8 cellular contexts compared by ENCODE assay signal in genomic region chr18:48160622-48161021, GRCh38.
DNase-seq lines count a peak whose midpoint lies in the region; ATAC-seq and TF ChIP-seq lines count a peak whose summit lies in the region.

No MANE protein-coding gene starts in this region.

- no peaks in the 10 kb centered on the region for H3K9me2 ChIP-seq in Karpas-422 (replicated peaks; ENCODE audit: insufficient read depth, low read length)

- TF ChIP-seq CTCF in A673 (conservative IDR thresholded peaks at IDR 0.05; ENCODE audit: low read depth, low read length) (no peak), LNCaP clone FGC (IDR thresholded peaks at IDR 0.05; ENCODE audit: control insufficient read depth, extremely low read depth, insufficient read depth) (no peak), endodermal cell (conservative IDR thresholded peaks at IDR 0.05) (no peak), natural killer cell (IDR thresholded peaks at IDR 0.05) (no peak)

- H3K79me2 ChIP-seq in Karpas-422 (ENCODE audit: low read length): no peaks in the 10 kb centered on the region

- BruUV-seq in A673 (replicated peaks; lab: Mats Ljungman, UMichigan): no TSS peak

- H3K4me3 ChIP-seq in A673 (ENCODE audit: low read depth, low read length, poor library complexity, severe bottlenecking): peak overlapping the region; percentile 60
- peak overlapping the region; percentile 64 for H3K4me3 ChIP-seq in LNCaP clone FGC (ENCODE audit: low read depth, low read length)
- H3K4me3 ChIP-seq in endodermal cell (ENCODE audit: low read length): no peak overlapping the region
- H3K4me3 ChIP-seq in Karpas-422 (ENCODE audit: low read length): no peak overlapping the region

- no peak overlapping the region for H2AFZ ChIP-seq in Karpas-422 (ENCODE audit: low read length)

- intact Hi-C loops in A673 (cut with micrococcal nuclease; ENCODE audit: unreplicated experiment): no loop called here
- intact Hi-C loops in natural killer cell (cut with micrococcal nuclease): no loop called here

- H3K9me3 Mint-ChIP-seq in endodermal cell: no peaks in the 10 kb centered on the region
- H3K9me3 Mint-ChIP-seq in natural killer cell: no peaks in the 10 kb centered on the region

- H4K20me1 ChIP-seq in Karpas-422 (ENCODE audit: insufficient read depth, low read depth, low read length): no peaks in the 10 kb centered on the region

- H3K4me1 Mint-ChIP-seq in endodermal cell (peaks cover 3% of the 10 kb centered on the region), natural killer cell (peaks cover 0 to 11% of the 10 kb centered on the region in 2 donors)

- 64 to 100% methylated on average over 1 to 4 of the region's 4 CpGs for WGBS in endodermal cell (ENCODE audit: insufficient coverage in 1 of 2, insufficient read length in 1 of 2), 2 experiments

- no peaks in the 10 kb centered on the region for H3K9me3 ChIP-seq in A673 (ENCODE audit: low read depth, low read length, poor library complexity, severe bottlenecking)
- H3K9me3 ChIP-seq in endodermal cell (ENCODE audit: control insufficient read depth, low read length): no peaks in the 10 kb centered on the region
- no peaks in the 10 kb centered on the region for H3K9me3 ChIP-seq in Karpas-422 (ENCODE audit: low read length)

- no peaks in the 10 kb centered on the region for H3K36me3 ChIP-seq in A673 (ENCODE audit: insufficient read depth, low read length, poor library complexity, severe bottlenecking)
- H3K36me3 ChIP-seq in endodermal cell (ENCODE audit: control insufficient read depth, insufficient read depth, low read length): no peaks in the 10 kb centered on the region
- no peaks in the 10 kb centered on the region for H3K36me3 ChIP-seq in Karpas-422 (ENCODE audit: insufficient read depth, low read length)

- H3K4me1 ChIP-seq in A673 (ENCODE audit: insufficient read depth, low read length, poor library complexity, severe bottlenecking): peaks cover 5% of the 10 kb centered on the region
- no peaks in the 10 kb centered on the region for H3K4me1 ChIP-seq in endodermal cell (ENCODE audit: control insufficient read depth, insufficient read depth, low read length)
- no peaks in the 10 kb centered on the region for H3K4me1 ChIP-seq in Karpas-422 (ENCODE audit: low read length)

- no peak overlapping the region for H3K9ac ChIP-seq in endodermal cell (ENCODE audit: extremely low read depth, low read length, poor library complexity, severe bottlenecking)
- H3K9ac ChIP-seq in Karpas-422 (ENCODE audit: low read length): no peak overlapping the region

- H3K36me3 Mint-ChIP-seq in endodermal cell (ENCODE audit: low read depth) (no peaks in the 10 kb centered on the region), natural killer cell (no peaks in the 10 kb centered on the region)

- POLR2A ChIA-PET in A673 (lab: Charles Lee; ENCODE audit: low non-redundant PET): no interaction called here

- H3K27ac ChIP-seq in A673 (ENCODE audit: low read depth, low read length, poor library complexity, severe bottlenecking) (no peak overlapping the region), endodermal cell (ENCODE audit: low read depth, low read length) (no peak overlapping the region), Karpas-422 (ENCODE audit: low read length) (no peak overlapping the region)

- H3K27me3 Mint-ChIP-seq in endodermal cell (ENCODE audit: insufficient read depth) (peaks cover 65% of the 10 kb centered on the region), natural killer cell (ENCODE audit: low read depth in 2 of 2) (peaks cover 7 to 23% of the 10 kb centered on the region in 2 donors)

- ATAC-seq in natural killer cell (no peak), HG02763 (IDR thresholded peaks at IDR 0.05; ENCODE audit: unreplicated experiment) (no peak), HG02970 (IDR thresholded peaks at IDR 0.05; ENCODE audit: low FRiP score, unreplicated experiment) (no peak)

- no peak overlapping the region for H3K4me2 ChIP-seq in Karpas-422 (ENCODE audit: low read depth, low read length, poor library complexity, severe bottlenecking)

- H3K27ac Mint-ChIP-seq in endodermal cell (no peak overlapping the region), natural killer cell (peak overlapping the region in 1 of 2 donors; percentile 27)

- DNase-seq in A673 (ENCODE audit: low spot score) (no peak), LNCaP clone FGC (ENCODE audit: low read depth) (no peak), endodermal cell (no peak), natural killer cell (no peak), Karpas-422 (no peak), pons (ENCODE audit: low spot score) (no peak)

- no peaks in the 10 kb centered on the region for H3K27me3 ChIP-seq in A673 (replicated peaks; ENCODE audit: insufficient read depth, low read depth, low read length, poor library complexity)
- H3K27me3 ChIP-seq in endodermal cell (ENCODE audit: control insufficient read depth, insufficient read depth, low read length, poor library complexity, severe bottlenecking): peaks cover 46% of the 10 kb centered on the region
- H3K27me3 ChIP-seq in Karpas-422 (ENCODE audit: low read length): no peaks in the 10 kb centered on the region

- CTCF ChIA-PET in A673 (lab: Charles Lee): interaction anchor here (0.7 kb wide), 1 partner anchor 24 kb away, joined by 9 read pairs; no protein-coding TSS in a partner anchor

- peak overlapping the region; percentile 64 for H3K4me3 Mint-ChIP-seq in endodermal cell
- H3K4me3 Mint-ChIP-seq in natural killer cell: peak overlapping the region; percentile 74

Comparison
In these comparisons a context has a peak if more than half of its experiments do, and no peak if none do; other contexts are left out.
1. H3K4me3 ChIP-seq: peak in A673 (single experiment) and LNCaP clone FGC (single experiment); none in endodermal cell (single experiment) and Karpas-422 (single experiment).